ENCODE assay signal across 22 cellular contexts in genomic region chr16:70348991-70349390, GRCh38. TPM values are rescaled to one million over a fixed set of nuclear protein-coding genes. Genes with fewer than 3 reads are reported as not detected.
DNase-seq lines count a peak whose midpoint lies in the region; ATAC-seq and TF ChIP-seq lines count a peak whose summit lies in the region.
"Had no signal": no experiment of that assay in that cellular context is flagged by ENCODE, and none has a peak within 500 bp of the region (broad histone marks: within the 10 kb centered on the region; RNA-seq: fewer than 3 reads in every experiment).

No MANE protein-coding gene starts in this region.

- peaks cover 16 to 19% of the 10 kb centered on the region in 2 donors for H3K4me1 Mint-ChIP-seq in natural killer cell
- peaks cover 13 to 20% of the 10 kb centered on the region in 2 donors for H3K4me1 Mint-ChIP-seq in natural killer cell treated with Interleukin-12 subunit alpha and Interleukin-12 subunit beta and Interleukin-15 and Interleukin-18, amount 100 ng/mL, for 72 hours (ENCODE audit: low read depth in 2 of 2)
- peaks cover 27 to 32% of the 10 kb centered on the region in 2 donors for H3K4me1 Mint-ChIP-seq in immature natural killer cell
- peaks cover 11% of the 10 kb centered on the region for H3K4me1 Mint-ChIP-seq in type B pancreatic cell (ENCODE audit: unreplicated experiment)

- TF ChIP-seq CTCF in natural killer cell (IDR thresholded peaks at IDR 0.05) (no peak), type B pancreatic cell (conservative IDR thresholded peaks at IDR 0.05) (no peak)

- H3K36me3 ChIP-seq in adipocyte (ENCODE audit: control insufficient read depth, insufficient read depth, low read length, severe bottlenecking) = peaks cover 21% of the 10 kb centered on the region
- H3K36me3 ChIP-seq: neural progenitor cell had no signal

- H3K4me3 ChIP-seq in adipocyte (ENCODE audit: low read length) = peak overlapping the region; percentile 31
- H3K4me3 ChIP-seq: neural progenitor cell, tibial artery had no signal

- H3K4me3 Mint-ChIP-seq in natural killer cell (no peak overlapping the region), immature natural killer cell (peak overlapping the region in 1 of 5 donors; percentile 6), type B pancreatic cell (peak overlapping the region; percentile 34)
- H3K4me3 Mint-ChIP-seq in natural killer cell treated with Interleukin-12 subunit alpha and Interleukin-12 subunit beta and Interleukin-15 and Interleukin-18, amount 100 ng/mL, for 72 hours = no peak overlapping the region
- H3K4me3 Mint-ChIP-seq: activated CD8-positive, alpha-beta T cell treated with anti-CD3 and anti-CD28 coated beads, Interleukin-2, amount 10 ng/mL, durations not matched to agents 7 days and 5 days; neural progenitor cell had no signal

- H3K27me3 Mint-ChIP-seq in natural killer cell (ENCODE audit: low read depth in 2 of 2) (no peaks in the 10 kb centered on the region), immature natural killer cell (ENCODE audit: low read depth in 3 of 3) (peaks cover 9% of the 10 kb centered on the region in 3 donors), type B pancreatic cell (no peaks in the 10 kb centered on the region)
- no peaks in the 10 kb centered on the region for H3K27me3 Mint-ChIP-seq in natural killer cell treated with Interleukin-12 subunit alpha and Interleukin-12 subunit beta and Interleukin-15 and Interleukin-18, amount 100 ng/mL, for 72 hours

- no peak for ATAC-seq in natural killer cell
- ATAC-seq in natural killer cell treated with Interleukin-12 subunit alpha and Interleukin-12 subunit beta and Interleukin-15 and Interleukin-18, amount 100 ng/mL, for 72 hours = no peak
- ATAC-seq: activated CD8-positive, alpha-beta T cell treated with anti-CD3 and anti-CD28 coated beads, Interleukin-2, amount 10 ng/mL, durations not matched to agents 7 days and 5 days; activated T-cell treated with anti-CD3 and anti-CD28 coated beads, Interleukin-2, amount 50 U/mL, for 4 hours; stimulated activated naive CD8-positive, alpha-beta T cell treated with anti-CD3 and anti-CD28 coated beads, Interleukin-15, Interleukin-2, amounts not matched to agents 100 U/mL and 50 U/mL, for 24 hours had no signal

- H3K27me3 ChIP-seq in adipocyte (replicated peaks; ENCODE audit: control insufficient read depth, insufficient read depth, low read length) = no peaks in the 10 kb centered on the region
- H3K27me3 ChIP-seq: dorsolateral prefrontal cortex, neural progenitor cell, tibial artery had no signal

- peak overlapping the region; percentile 23 for H3K9ac ChIP-seq in adipocyte (ENCODE audit: low read length)
- H3K9ac ChIP-seq: neural progenitor cell had no signal

- H3K9me3 Mint-ChIP-seq in natural killer cell (no peaks in the 10 kb centered on the region), immature natural killer cell (no peaks in the 10 kb centered on the region), type B pancreatic cell (no peaks in the 10 kb centered on the region)
- no peaks in the 10 kb centered on the region for H3K9me3 Mint-ChIP-seq in natural killer cell treated with Interleukin-12 subunit alpha and Interleukin-12 subunit beta and Interleukin-15 and Interleukin-18, amount 100 ng/mL, for 72 hours
- H3K9me3 Mint-ChIP-seq: activated T-cell treated with anti-CD3 and anti-CD28 coated beads, Interleukin-2, amount 50 U/mL, for 4 hours; neural progenitor cell had no signal

- intact Hi-C loops in natural killer cell (cut with micrococcal nuclease) = no loop called here

- peak overlapping the region; percentile 67 to 73 for H3K27ac Mint-ChIP-seq in natural killer cell
- H3K27ac Mint-ChIP-seq in natural killer cell treated with Interleukin-12 subunit alpha and Interleukin-12 subunit beta and Interleukin-15 and Interleukin-18, amount 100 ng/mL, for 72 hours = no peak overlapping the region
- H3K27ac Mint-ChIP-seq in immature natural killer cell = peak overlapping the region; percentile 17 to 74 (median 50)
- H3K27ac Mint-ChIP-seq in type B pancreatic cell = no peak overlapping the region
- H3K27ac Mint-ChIP-seq: neural progenitor cell had no signal

- no peaks in the 10 kb centered on the region for H3K9me3 ChIP-seq in adipocyte (ENCODE audit: control insufficient read depth, low read length)
- H3K9me3 ChIP-seq: tibial artery had no signal

- peaks cover 28% of the 10 kb centered on the region for H3K4me1 ChIP-seq in adipocyte (ENCODE audit: control insufficient read depth, insufficient read depth, low read length)

- H3K36me3 Mint-ChIP-seq in natural killer cell (no peaks in the 10 kb centered on the region), immature natural killer cell (peaks cover 7 to 13% (median 9%) of the 10 kb centered on the region in 3 donors), type B pancreatic cell (peaks cover 15% of the 10 kb centered on the region)
- peaks cover 22% of the 10 kb centered on the region for H3K36me3 Mint-ChIP-seq in natural killer cell treated with Interleukin-12 subunit alpha and Interleukin-12 subunit beta and Interleukin-15 and Interleukin-18, amount 100 ng/mL, for 72 hours

- DNase-seq in natural killer cell (no peak), adipocyte (ENCODE audit: low read depth) (no peak), immature natural killer cell (no peak), type B pancreatic cell (ENCODE audit: extremely low spot score, unreplicated experiment) (no peak), NCI-H2196 treated with DMSO at 0.1 percent for 48 hours (lab: John Stamatoyannopoulos, UW; ENCODE audit: unreplicated experiment) (no peak), EL (no peak), midbrain (lab: John Stamatoyannopoulos, UW) (no peak)
- no peak for DNase-seq in natural killer cell treated with Interleukin-12 subunit alpha and Interleukin-12 subunit beta and Interleukin-15 and Interleukin-18, amount 100 ng/mL, for 72 hours (ENCODE audit: low spot score)
- DNase-seq: activated CD8-positive, alpha-beta T cell treated with anti-CD3 and anti-CD28 coated beads, Interleukin-2, amount 10 ng/mL, durations not matched to agents 7 days and 5 days; activated T-cell treated with anti-CD3 and anti-CD28 coated beads, Interleukin-2, amount 50 U/mL, for 4 hours; DMS79; dorsolateral prefrontal cortex; NCI-H1105; NCI-H2107; NCI-H524; RPMI8226; small intestine; stimulated activated CD4-positive, alpha-beta T cell treated with anti-CD3 and anti-CD28 coated beads, Interleukin-2, amount 100 ng/mL, for 48 hours; stimulated activated naive CD8-positive, alpha-beta T cell treated with anti-CD3 and anti-CD28 coated beads, Interleukin-15, Interleukin-2, amounts not matched to agents 100 U/mL and 50 U/mL, for 24 hours; T1000; tibial artery had no signal

RNA-seq across cellular contexts. Expression of gene DDX19A, which starts 2.3 kb away (rescaled TPM):
- total RNA-seq in natural killer cell = 10 to 100 TPM; 46.5 to 55.3 (median 53.4) TPM
- total RNA-seq in natural killer cell treated with Interleukin-12 subunit alpha and Interleukin-12 subunit beta and Interleukin-15 and Interleukin-18, amount 100 ng/mL, for 72 hours = 10 to 100 TPM; 41.5 to 64.0 TPM
- 10 to 100 TPM; 25.3 to 47.1 (median 27.4) TPM for polyA plus RNA-seq in immature natural killer cell
- total RNA-seq in type B pancreatic cell (ENCODE audit: low replicate concordance) = 41.4 and 52.7 TPM in 2 replicates

RNA-seq across cellular contexts. Expression of gene DDX19B, which starts 50.0 kb away (rescaled TPM):
- 10 to 100 TPM; 39.9 to 52.6 (median 48.8) TPM for total RNA-seq in natural killer cell
- 10 to 100 TPM; 34.6 to 42.3 TPM for total RNA-seq in natural killer cell treated with Interleukin-12 subunit alpha and Interleukin-12 subunit beta and Interleukin-15 and Interleukin-18, amount 100 ng/mL, for 72 hours
- polyA plus RNA-seq in immature natural killer cell = 10 to 100 TPM; 53.1 to 85.3 (median 68.7) TPM
- 27.4 and 32.2 TPM in 2 replicates for total RNA-seq in type B pancreatic cell (ENCODE audit: low replicate concordance)

RNA-seq across cellular contexts. Expression of gene AARS1, which starts 59.7 kb away (rescaled TPM):
- total RNA-seq in natural killer cell = 10 to 100 TPM; 19.8 to 29.9 (median 26.1) TPM
- 100 to 1,000 TPM; 109 to 130 TPM for total RNA-seq in natural killer cell treated with Interleukin-12 subunit alpha and Interleukin-12 subunit beta and Interleukin-15 and Interleukin-18, amount 100 ng/mL, for 72 hours
- polyA plus RNA-seq in immature natural killer cell = 10 to 100 TPM; 25.4 to 47.1 (median 38.6) TPM
- 112 and 123 TPM in 2 replicates for total RNA-seq in type B pancreatic cell (ENCODE audit: low replicate concordance)

Comparison
In these comparisons a context has a peak if more than half of its experiments do, and no peak if none do; other contexts are left out.
1. H3K27ac Mint-ChIP-seq: peak in natural killer cell (2 of 2) and immature natural killer cell (6 of 6); none in natural killer cell treated with Interleukin-12 subunit alpha and Interleukin-12 subunit beta and Interleukin-15 and Interleukin-18, amount 100 ng/mL, for 72 hours (0 of 2) and type B pancreatic cell (single experiment).